ENCODE assay signal across 8 cellular contexts in genomic region chr13:41457589-41458186, GRCh38. TPM values are rescaled to one million over a fixed set of nuclear protein-coding genes. Genes with fewer than 3 reads are reported as not detected.
DNase-seq lines count a peak whose midpoint lies in the region; ATAC-seq and TF ChIP-seq lines count a peak whose summit lies in the region.

No MANE protein-coding gene starts in this region.

- BruUV-seq in OCI-LY7 (replicated peaks; lab: Mats Ljungman, UMichigan) = no TSS peak

- H3K4me3 ChIP-seq in HAP-1 = peak overlapping the region; percentile 45
- H3K4me3 ChIP-seq in OCI-LY7 (ENCODE audit: low read depth, low read length, poor library complexity, severe bottlenecking) = peak overlapping the region; percentile 85
- H3K4me3 ChIP-seq in body of pancreas = peak overlapping the region; percentile 4 to 33
- peak overlapping the region; percentile 59 to 77 for H3K4me3 ChIP-seq in left lung

- H3K79me2 ChIP-seq in OCI-LY7 (ENCODE audit: insufficient read depth, low read depth, low read length) = peaks cover 51% of the 10 kb centered on the region

- no peaks in the 10 kb centered on the region for H3K9me2 ChIP-seq in OCI-LY7 (ENCODE audit: insufficient read depth, low read length)

- TF ChIP-seq POLR2A in body of pancreas (IDR thresholded peaks at IDR 0.05) = no peak

- H3K9me3 Mint-ChIP-seq in stimulated activated naive CD8-positive, alpha-beta T cell treated with anti-CD3 and anti-CD28 coated beads, Interleukin-15, Interleukin-2, amounts not matched to agents 100 ng/mL and 50 ng/mL, for 24 hours = peaks cover 3% of the 10 kb centered on the region

- no peak for TF ChIP-seq CTCF in OCI-LY7 (conservative IDR thresholded peaks at IDR 0.05; ENCODE audit: low read length)
- no peak for TF ChIP-seq CTCF in body of pancreas (IDR thresholded peaks at IDR 0.05)
- no peak for TF ChIP-seq CTCF in left lung (IDR thresholded peaks at IDR 0.05)

- H3K27me3 ChIP-seq in HAP-1 (ENCODE audit: low read depth) (peaks cover 3% of the 10 kb centered on the region; the same call in 1 of the 2 replicates), body of pancreas (peaks cover 0 to 3% of the 10 kb centered on the region in 2 donors), left lung (peaks cover 0 to 19% of the 10 kb centered on the region in 2 donors)

- POLR2A ChIA-PET in OCI-LY7 (lab: Charles Lee) = interaction anchor here (0.7 to 5.1 kb wide), 5 partner anchors 43 to 458 kb away, joined by 3 to 82 read pairs (median 14); no protein-coding TSS in a partner anchor

- WGBS in body of pancreas, 2 donors = 0 to 1% methylated on average over 5 to 51 of the region's 56 CpGs

- intact Hi-C loops in OCI-LY7 (cut with micrococcal nuclease; ENCODE audit: unreplicated experiment) (loop anchor here (2.0 kb wide), 2 partner anchors 47 to 97 kb away; no protein-coding TSS in a partner anchor), body of pancreas (cut with DNase I) (no loop called here), left lung (cut with DNase I) (loop anchor here in 1 of 2 donors (10.0 kb wide), 1 partner anchor 187 kb away; no protein-coding TSS in a partner anchor)

- ATAC-seq in body of pancreas (peak; percentile 22), left lung (peak; percentile 4)

- 0 out of 2 replicates have a peak overlapping the region, but pooled peaks have one; percentile 37 for H2AFZ ChIP-seq in OCI-LY7 (ENCODE audit: low read length)

- H3K36me3 ChIP-seq in HAP-1 (replicated peaks) (no peaks in the 10 kb centered on the region), OCI-LY7 (ENCODE audit: insufficient read depth, low read length) (peaks cover 47% of the 10 kb centered on the region), body of pancreas (replicated peaks in 1 of 2; ENCODE audit: insufficient read depth in 1 of 2, low read depth in 2 of 2) (no peaks in the 10 kb centered on the region), left lung (peaks cover 0 to 12% of the 10 kb centered on the region in 2 donors)

- H3K27ac ChIP-seq in OCI-LY7 (ENCODE audit: low read depth, low read length, poor library complexity, severe bottlenecking) (peak overlapping the region; percentile 95), body of pancreas (peak overlapping the region in 3 of 4 donors; percentile 12 to 48 (median 18)), left lung (peak overlapping the region; percentile 83)

- H3K27me3 Mint-ChIP-seq in stimulated activated naive CD8-positive, alpha-beta T cell treated with anti-CD3 and anti-CD28 coated beads, Interleukin-15, Interleukin-2, amounts not matched to agents 100 ng/mL and 50 ng/mL, for 24 hours = peaks cover 15% of the 10 kb centered on the region

- H3K4me1 ChIP-seq in HAP-1 (peaks cover 5% of the 10 kb centered on the region), OCI-LY7 (ENCODE audit: insufficient read depth, low read length, poor library complexity, severe bottlenecking) (peaks cover 33% of the 10 kb centered on the region), body of pancreas (peaks cover 26% of the 10 kb centered on the region), left lung (peaks cover 0 to 58% of the 10 kb centered on the region in 2 donors)

- H3K27ac Mint-ChIP-seq in stimulated activated naive CD8-positive, alpha-beta T cell treated with anti-CD3 and anti-CD28 coated beads, Interleukin-15, Interleukin-2, amounts not matched to agents 100 ng/mL and 50 ng/mL, for 24 hours = peak overlapping the region; percentile 99

- peaks cover 5% of the 10 kb centered on the region; the same call in 1 of the 2 replicates for H4K20me1 ChIP-seq in OCI-LY7 (ENCODE audit: insufficient read depth, low read length)

- H3K4me2 ChIP-seq in OCI-LY7 (ENCODE audit: low read length) = peak overlapping the region; percentile 94

- peak overlapping the region; percentile 95 for H3K4me3 Mint-ChIP-seq in stimulated activated naive CD8-positive, alpha-beta T cell treated with anti-CD3 and anti-CD28 coated beads, Interleukin-15, Interleukin-2, amounts not matched to agents 100 ng/mL and 50 ng/mL, for 24 hours

- peaks cover 52% of the 10 kb centered on the region for H3K4me1 Mint-ChIP-seq in stimulated activated naive CD8-positive, alpha-beta T cell treated with anti-CD3 and anti-CD28 coated beads, Interleukin-15, Interleukin-2, amounts not matched to agents 100 ng/mL and 50 ng/mL, for 24 hours (ENCODE audit: low read depth)

- in situ Hi-C loops in HAP-1 (cut with MboI; ENCODE audit: low sequenced_read_pairs) = no loop called here

- H3K36me3 Mint-ChIP-seq in stimulated activated naive CD8-positive, alpha-beta T cell treated with anti-CD3 and anti-CD28 coated beads, Interleukin-15, Interleukin-2, amounts not matched to agents 100 ng/mL and 50 ng/mL, for 24 hours (ENCODE audit: low read depth) = peaks cover 40% of the 10 kb centered on the region

- DNase-seq in ELF-1 (ENCODE audit: low read depth, low spot score) (peak; percentile 16), HAP-1 (ENCODE audit: low spot score in 2 of 2) (peak in 1 of 2 experiments; percentile 37), OCI-LY7 (ENCODE audit: low spot score) (peak; percentile 51), body of pancreas (peak in 1 of 4 donors; percentile 9), left lung (peak in 1 of 2 donors; percentile 88), NCI-H2227 (lab: John Stamatoyannopoulos, UW; ENCODE audit: unreplicated experiment) (no peak), NCI-H526 treated with DMSO at 0.1 percent for 48 hours (lab: John Stamatoyannopoulos, UW) (no peak)

- CTCF ChIA-PET in OCI-LY7 (lab: Charles Lee; ENCODE audit: unreplicated experiment) = interaction anchor here (1.1 to 3.1 kb wide), 2 partner anchors 43 to 97 kb away, joined by 5 to 24 read pairs; no protein-coding TSS in a partner anchor

- H3K9me3 ChIP-seq in HAP-1 = no peaks in the 10 kb centered on the region
- H3K9me3 ChIP-seq in OCI-LY7 (ENCODE audit: low read length) = no peaks in the 10 kb centered on the region
- H3K9me3 ChIP-seq in body of pancreas = no peaks in the 10 kb centered on the region
- H3K9me3 ChIP-seq in left lung = no peaks in the 10 kb centered on the region

RNA-seq across cellular contexts. Expression of gene RGCC, which starts 0.3 kb away (rescaled TPM):
- 219 and 274 TPM in 2 replicates for total RNA-seq in OCI-LY7 (2014; rRNA removed; shearing (Covaris generic))
- 89.5 and 101 TPM in 2 replicates for total RNA-seq in OCI-LY7 (2022)
- total RNA-seq in body of pancreas = 100 to 1,000 TPM in 1 of 2 donors, 10 to 100 TPM in 1; 66.3 to 112 TPM
- total RNA-seq in left lung = 100 to 1,000 TPM; 173 to 196 TPM

Comparison
In these comparisons a context has a peak if more than half of its experiments do, and no peak if none do; other contexts are left out.
1. DNase-seq: peak in ELF-1 (single experiment) and OCI-LY7 (single experiment); none in NCI-H2227 (single experiment) and NCI-H526 treated with DMSO at 0.1 percent for 48 hours (single experiment).
2. H3K4me3 ChIP-seq: peak in every context shown above with its lines; median percentile 85 in OCI-LY7; 68 in left lung; 45 in HAP-1; 18 in body of pancreas.
3. H3K27ac ChIP-seq: peak in every context shown above with its lines; median percentile 95 in OCI-LY7; 83 in left lung; 18 in body of pancreas.